9 cellular contexts compared by ENCODE assay signal in the genomic region with DNA sequence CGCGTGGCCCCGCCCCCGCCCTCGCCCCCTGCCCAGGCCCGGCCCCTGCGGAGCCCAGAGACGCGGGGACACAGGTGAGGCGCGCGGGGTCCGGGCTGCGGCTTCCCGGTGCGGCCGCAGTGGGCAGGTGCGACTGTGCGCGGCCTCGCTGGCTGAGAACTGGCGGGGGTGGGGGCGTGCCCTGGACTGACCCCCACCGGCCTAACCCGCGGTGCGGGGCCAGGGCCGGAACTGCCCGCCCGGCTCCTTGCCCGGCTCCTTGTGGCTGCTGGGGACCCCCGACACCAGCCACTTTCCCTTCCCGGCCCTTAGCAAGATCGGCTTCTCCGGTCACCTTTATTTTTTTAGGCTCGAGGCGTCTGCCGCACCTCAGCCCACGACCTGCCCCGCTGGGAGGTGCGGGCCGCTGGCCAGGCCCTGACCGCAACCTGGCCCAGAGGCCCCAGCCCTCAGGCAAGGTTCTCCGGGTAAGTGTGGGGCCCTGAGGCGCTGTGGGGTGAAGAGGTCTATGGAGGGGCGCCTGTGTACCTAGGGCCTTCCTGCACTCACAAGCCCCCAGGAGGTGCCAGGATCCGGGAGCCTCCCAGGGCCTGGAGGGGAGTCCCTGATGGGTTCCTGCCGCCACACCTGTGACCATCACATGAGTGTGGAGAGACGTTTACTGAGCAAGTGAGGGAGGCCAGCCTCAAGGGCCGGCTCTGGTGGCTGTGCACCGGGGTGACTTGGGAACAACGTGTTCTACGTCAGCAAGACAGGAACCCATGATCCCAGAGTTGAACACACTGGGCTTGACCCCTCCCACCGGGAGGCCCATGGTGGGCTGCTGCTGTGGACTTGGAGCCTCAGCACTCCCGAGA. TPM values are rescaled to one million over a fixed set of nuclear protein-coding genes. Genes with fewer than 3 reads are reported as not detected.
DNase-seq lines count a peak whose midpoint lies in the region; ATAC-seq, FAIRE-seq and TF ChIP-seq lines count a peak whose summit lies in the region.
"Had no signal": no experiment of that assay in that cellular context is flagged by ENCODE, and none has a peak within 500 bp of the region (broad histone marks: within the 10 kb centered on the region; RNA-seq: fewer than 3 reads in every experiment).

A gene with protein sequence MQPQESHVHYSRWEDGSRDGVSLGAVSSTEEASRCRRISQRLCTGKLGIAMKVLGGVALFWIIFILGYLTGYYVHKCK (plus strand): TSS at position 35 of the 857 bp plus-strand sequence. CDS start 2,625 bp downstream, outside the sequence.

- H4K20me1 ChIP-seq in OCI-LY1 (ENCODE audit: insufficient read depth, low read length) (no peaks in the 10 kb centered on the region), H1 (replicated peaks in 1 of 2; ENCODE audit: control insufficient read depth in 1 of 2, insufficient read depth in 2 of 2, low read length in 2 of 2) (peaks cover 2 to 9% of the 10 kb centered on the region in 2 experiments)

- 0 out of 2 replicates have a peak within 1 kb of the TSS, but pooled peaks have one; percentile 9 for H2BK12ac ChIP-seq in H1 (ENCODE audit: low read depth, low read length)

- no peak within 1 kb of the TSS for H2BK120ac ChIP-seq in H1 (replicated peaks; ENCODE audit: low read depth, low read length)

- TF ChIP-seq CTCF in OCI-LY1 (IDR thresholded peaks at IDR 0.05; ENCODE audit: low read length) (no peak), H1 (IDR thresholded peaks at IDR 0.05; ENCODE audit: control extremely low read depth in 1 of 3, insufficient read depth in 1 of 3, low read depth in 1 of 3, low read length in 3 of 3) (no peak), natural killer cell (IDR thresholded peaks at IDR 0.05) (no peak)

- TF ChIP-seq RAD21 in H1 (IDR thresholded peaks at IDR 0.05 in 1 of 2, conservative IDR thresholded peaks at IDR 0.05 in 1 of 2; ENCODE audit: low read depth in 2 of 2, low read length in 2 of 2), result no peak

- H3K4me3 ChIP-seq in ACC112 (ENCODE audit: low read depth, low read length), result peak within 1 kb of the TSS; percentile 83
- H3K4me3 ChIP-seq in OCI-LY1 (ENCODE audit: low read depth, low read length, poor library complexity, severe bottlenecking), result peak within 1 kb of the TSS; percentile 64
- peak within 1 kb of the TSS; percentile 52 to 81 (median 56) for H3K4me3 ChIP-seq in H1 (ENCODE audit: extremely low read depth in 1 of 4, insufficient read depth in 2 of 4, low read depth in 3 of 4, low read length in 4 of 4)

- H3K56ac ChIP-seq in H1 (replicated peaks; ENCODE audit: insufficient read length, low read depth, low read length), result peak within 1 kb of the TSS; percentile 59

- peaks cover 11% of the 10 kb centered on the region; the same call in 1 of the 2 replicates for H3K23me2 ChIP-seq in H1 (ENCODE audit: low read depth, low read length)

- TF ChIP-seq POLR2A in H1 (IDR thresholded peaks at IDR 0.05; ENCODE audit: control extremely low read depth in 1 of 2, low read depth in 2 of 2, low read length in 2 of 2), result no peak

- no peak within 1 kb of the TSS for H4K91ac ChIP-seq in H1 (replicated peaks; ENCODE audit: insufficient read length, low read length)

- H3K14ac ChIP-seq in H1 (ENCODE audit: insufficient read length), result no peak within 1 kb of the TSS

- no peaks in the 10 kb centered on the region for H3K9me3 Mint-ChIP-seq in natural killer cell

- H3K9ac ChIP-seq in OCI-LY1 (ENCODE audit: low read length), result peak within 1 kb of the TSS; percentile 46
- peak within 1 kb of the TSS in 2 of 4 experiments; percentile 23 to 29; a peak in 3 of 7 replicates for H3K9ac ChIP-seq in H1 (replicated peaks in 1 of 4; ENCODE audit: extremely low read depth in 1 of 4, low read depth in 3 of 4, low read length in 3 of 4)

- peak within 1 kb of the TSS; percentile 72 for H3K4ac ChIP-seq in H1 (replicated peaks; ENCODE audit: insufficient read length, low read depth, low read length)

- H3K36me3 ChIP-seq in ACC112 (ENCODE audit: insufficient read depth, low read length) (no peaks in the 10 kb centered on the region), OCI-LY1 (ENCODE audit: insufficient read depth, low read length) (no peaks in the 10 kb centered on the region), H1 (ENCODE audit: control insufficient read depth in 2 of 4, insufficient read depth in 4 of 4, low read length in 3 of 4) (no peaks in the 10 kb centered on the region)

- no peaks in the 10 kb centered on the region for H3K79me2 ChIP-seq in ACC112 (ENCODE audit: control insufficient read depth, insufficient read depth, low read length, unreplicated experiment)
- no peaks in the 10 kb centered on the region for H3K79me2 ChIP-seq in OCI-LY1 (ENCODE audit: insufficient read depth, low read length)
- no peaks in the 10 kb centered on the region for H3K79me2 ChIP-seq in H1 (ENCODE audit: control insufficient read depth in 1 of 2, insufficient read depth in 2 of 2, low read length in 2 of 2)

- no peak for TF ChIP-seq EP300 in H1 (IDR thresholded peaks at IDR 0.05; ENCODE audit: borderline replicate concordance in 1 of 2, low read depth in 2 of 2, low read length in 2 of 2)

- H3K27ac ChIP-seq in ACC112 (ENCODE audit: low read depth, low read length), result no peak within 1 kb of the TSS
- H3K27ac ChIP-seq in OCI-LY1 (ENCODE audit: low read depth, low read length, poor library complexity, severe bottlenecking), result no peak within 1 kb of the TSS
- no peak within 1 kb of the TSS for H3K27ac ChIP-seq in H1 (ENCODE audit: low read depth, low read length)

- DNase-seq in H1 (ENCODE audit: low read depth in 1 of 2, low spot score in 2 of 2) (no peak), natural killer cell (no peak), iPS-NIHi11 (ENCODE audit: low spot score) (no peak), NCI-H510A treated with DMSO at 0.1 percent for 48 hours (lab: John Stamatoyannopoulos, UW) (no peak), KBM-7 (no peak)

- H3K4me1 ChIP-seq in ACC112 (ENCODE audit: control insufficient read depth, insufficient read depth, low read length, unreplicated experiment), result peaks cover 14% of the 10 kb centered on the region
- peaks cover 23% of the 10 kb centered on the region for H3K4me1 ChIP-seq in OCI-LY1 (ENCODE audit: insufficient read depth, low read length, severe bottlenecking)
- peaks cover 0 to 35% (median 13%) of the 10 kb centered on the region in 4 experiments; a peak in 6 of 7 replicates for H3K4me1 ChIP-seq in H1 (replicated peaks in 1 of 4; ENCODE audit: control insufficient read depth in 3 of 4, insufficient read depth in 4 of 4, low read length in 3 of 4)

- H3K4me2 ChIP-seq in OCI-LY1 (ENCODE audit: low read length), result peak within 1 kb of the TSS; percentile 74
- peak within 1 kb of the TSS; percentile 76 to 95 for H3K4me2 ChIP-seq in H1 (ENCODE audit: insufficient read depth in 1 of 2, low read depth in 2 of 2, low read length in 2 of 2)

- peak within 1 kb of the TSS; percentile 72; the same call in 1 of the 2 replicates for H2BK15ac ChIP-seq in H1 (ENCODE audit: low read length)

- ATAC-seq in GM21390 (IDR thresholded peaks at IDR 0.05; ENCODE audit: unreplicated experiment) (peak; percentile 22), natural killer cell (peak in 2 of 3 donors; percentile 3 to 7)

- no peaks in the 10 kb centered on the region; the same call in 1 of the 2 replicates for H3K79me1 ChIP-seq in H1 (ENCODE audit: low read depth, low read length)

- H4K5ac ChIP-seq in H1 (ENCODE audit: insufficient read length, low read depth, low read length), result peak within 1 kb of the TSS; percentile 29

- H2AFZ ChIP-seq in ACC112 (ENCODE audit: low read length, unreplicated experiment) (peak within 1 kb of the TSS; percentile 60), OCI-LY1 (ENCODE audit: low read length) (no peak within 1 kb of the TSS), H1 (ENCODE audit: low read length) (peak within 1 kb of the TSS; percentile 66; the same call in 1 of the 2 replicates)

- 42% methylated on average over 31 of the region's 55 CpGs; no CpG with 5 or more reads in 1 of the 2 experiments for WGBS in H1 (ENCODE audit: extremely low coverage in 1 of 2, insufficient coverage in 1 of 2, insufficient read length in 1 of 2, insufficient replicate concordance in 2 of 2, low coverage in 1 of 2, low lambda C conversion rate in 2 of 2, missing lambda C conversion rate in 1 of 2), 2 experiments

- H3F3A ChIP-seq in OCI-LY1 (ENCODE audit: insufficient read depth, low read length), result no peaks in the 10 kb centered on the region

- H2BK5ac ChIP-seq in H1 (ENCODE audit: low read depth, low read length), result no peak within 1 kb of the TSS; the same call in 1 of the 2 replicates

- peak within 1 kb of the TSS; percentile 58 for H4K8ac ChIP-seq in H1 (ENCODE audit: extremely low read depth, insufficient read depth, low read length)

- H3K9me3 ChIP-seq in OCI-LY1 (ENCODE audit: low read length) (no peaks in the 10 kb centered on the region), H1 (ENCODE audit: insufficient read depth in 2 of 2, low read depth in 1 of 2, low read length in 1 of 2) (no peaks in the 10 kb centered on the region)

- no peak for FAIRE-seq in H1 (lab: Jason Lieb, UNC)
- FAIRE-seq: islet of Langerhans had no signal

- intact Hi-C loops in natural killer cell (cut with micrococcal nuclease), result loop anchor here (5.0 kb wide), 1 partner anchor 129 kb away; a partner anchor contains a TSS

- in situ Hi-C loops in KBM-7 (cut with MboI; ENCODE audit: low pct_unique_long_range_greater_than_20kb, low sequenced_read_pairs), result no loop called here

- no peak within 1 kb of the TSS for H2BK20ac ChIP-seq in H1 (ENCODE audit: low read length)

- H3K9me2 ChIP-seq in OCI-LY1 (ENCODE audit: low read depth, low read length), result no peaks in the 10 kb centered on the region

- H3K4me3 Mint-ChIP-seq in natural killer cell, result peak within 1 kb of the TSS; percentile 73

- H3K23ac ChIP-seq in H1 (ENCODE audit: insufficient read length), result no peak within 1 kb of the TSS

- POLR2A ChIA-PET in H1 (lab: Charles Lee; ENCODE audit: partially characterized antibody), result interaction anchor here (1.2 kb wide), 1 partner anchor 15 kb away, joined by 4 read pairs; no protein-coding TSS in a partner anchor

- H2AK5ac ChIP-seq in H1 (ENCODE audit: low read depth, low read length), result peak within 1 kb of the TSS; percentile 39; the same call in 1 of the 2 replicates

- peaks cover 0 to 16% of the 10 kb centered on the region in 2 donors for H3K4me1 Mint-ChIP-seq in natural killer cell

- H3K27ac Mint-ChIP-seq in natural killer cell, result peak within 1 kb of the TSS in 1 of 2 donors; percentile 56

- CTCF ChIA-PET in H1 (lab: Charles Lee; ENCODE audit: partially characterized antibody), result interaction anchor here (1.1 to 2.5 kb wide), 4 partner anchors 12 to 77 kb away, joined by 3 to 8 read pairs (median 6); a partner anchor contains a TSS

- H3K27me3 ChIP-seq in ACC112 (ENCODE audit: insufficient read depth, low read length) (peaks cover 17% of the 10 kb centered on the region), OCI-LY1 (ENCODE audit: insufficient read depth, low read length) (no peaks in the 10 kb centered on the region; the same call in 1 of the 2 replicates), H1 (replicated peaks in 1 of 4; ENCODE audit: control insufficient read depth in 3 of 4, extremely low read depth in 1 of 4, insufficient read depth in 3 of 4, low read length in 3 of 4) (no peaks in the 10 kb centered on the region)

- H3K36me3 Mint-ChIP-seq in natural killer cell, result no peaks in the 10 kb centered on the region

- H3K18ac ChIP-seq in H1 (ENCODE audit: extremely low read depth, low read length), result peak within 1 kb of the TSS; percentile 32

- no peaks in the 10 kb centered on the region for H3K27me3 Mint-ChIP-seq in natural killer cell (ENCODE audit: low read depth in 2 of 2)

RNA-seq across cellular contexts. Expression of the gene that starts here (rescaled TPM):
- 6.1 and 7.7 TPM in 2 replicates for total RNA-seq in H1 (2021; fragmentation: NEBNext Ultra II Directional; extraction: Animal tissue kit (Norgen Biotek cat#: 25700))
- polyA plus RNA-seq in H1 (2011; rRNA removed), result 9.7 and 12.1 TPM in 2 replicates
- polyA plus RNA-seq in H1 (2011; cell fraction: cytosol; rRNA removed), result 6.3 TPM
- 4.4 TPM for polyA plus RNA-seq in H1 (2011; cell fraction: nucleus; rRNA removed)
- polyA plus RNA-seq in H1 (2012, experiment 1 of 2), result 2.5 to 6.1 TPM (median 4.8 TPM) in 3 of 4 replicates, not detected in the other
- polyA plus RNA-seq in H1 (2012, experiment 2 of 2), result 8.5 TPM
- polyA plus RNA-seq in H1 (2013, experiment 1 of 2), result 4.4 TPM
- polyA plus RNA-seq in H1 (2013, experiment 2 of 2), result 4.2 TPM
- 0.60 TPM in 1 of 2 replicates, not detected in the other for polyA minus RNA-seq in H1 (2011; rRNA and poly(A)+ RNA removed)
- 18.3 TPM for polyA minus RNA-seq in H1 (2011; cell fraction: cytosol; rRNA and poly(A)+ RNA removed)
- 9.5 TPM for polyA minus RNA-seq in H1 (2011; cell fraction: nucleus; rRNA and poly(A)+ RNA removed)
- total RNA-seq in natural killer cell, result 1 to 10 TPM in 2 of 3 donors, under 1 TPM in 1; 0.78 to 2.6 (median 1.6) TPM
